In genomic region chr6:18234564-18234963, GRCh38 we compare ENCODE assay signal across 21 cellular contexts.
"Had no signal": no experiment of that assay in that cellular context is flagged by ENCODE, and none has a peak within 500 bp of the region (broad histone marks: within the 10 kb centered on the region; RNA-seq: fewer than 3 reads in every experiment).

No MANE protein-coding gene starts in this region.

- H3K4me1 Mint-ChIP-seq: neural progenitor cell had no signal

- H3K27ac ChIP-seq: coronary artery, epithelial cell of prostate, gastroesophageal sphincter, heart left ventricle, lower lobe of right lung, neural progenitor cell, sigmoid colon, upper lobe of right lung had no signal

- H3K27ac Mint-ChIP-seq: neural progenitor cell had no signal

- H3K4me3 Mint-ChIP-seq: naive B cell, neural progenitor cell had no signal

- ATAC-seq: activated naive CD4-positive, alpha-beta T cell treated with anti-CD3 and anti-CD28 coated beads, Interleukin-2, amount 50 U/mL, for 72 hours; gastroesophageal sphincter; heart left ventricle; left lobe of liver; lower lobe of right lung; upper lobe of right lung had no signal

- H3K4me3 ChIP-seq: coronary artery, gastroesophageal sphincter, heart left ventricle, lower lobe of right lung, neural progenitor cell, sigmoid colon, smooth muscle cell, upper lobe of right lung had no signal

- H3K27me3 Mint-ChIP-seq: naive B cell had no signal

- H3K27me3 ChIP-seq: gastroesophageal sphincter, heart left ventricle, neural progenitor cell, sigmoid colon, upper lobe of right lung had no signal

- H3K4me1 ChIP-seq: gastroesophageal sphincter, heart left ventricle, lower lobe of right lung, neural progenitor cell, sigmoid colon, upper lobe of right lung had no signal

- DNase-seq: activated CD4-positive, alpha-beta T cell treated with anti-CD3 and anti-CD28 coated beads for 1 hour; activated CD4-positive, alpha-beta T cell treated with anti-CD3 and anti-CD28 coated beads, Interleukin-2, amount 50 U/mL, for 4 hours; activated CD8-positive, alpha-beta memory T cell treated with anti-CD3 and anti-CD28 coated beads for 24 hours; activated gamma-delta T cell; heart left ventricle; lower lobe of right lung; naive B cell; posterior cingulate gyrus; sigmoid colon; stimulated activated CD4-positive, alpha-beta T cell treated with anti-CD3 and anti-CD28 coated beads, Interleukin-2, amount 100 ng/mL, for 48 hours; stimulated activated CD8-positive, alpha-beta memory T cell treated with anti-CD3 and anti-CD28 coated beads, Interleukin-4, amount 100 ng/mL, for 48 hours; stimulated activated naive CD4-positive, alpha-beta T cell treated with Interleukin-2 at 50 U/mL for 16 hours; T-helper 9 cell; upper lobe of right lung had no signal
